Comparison of ENCODE assay signal across 21 cellular contexts in genomic region chr17:56047321-56047720, GRCh38.
"Had no signal": no experiment of that assay in that cellular context is flagged by ENCODE, and none has a peak within 500 bp of the region (broad histone marks: within the 10 kb centered on the region; RNA-seq: fewer than 3 reads in every experiment).

No MANE protein-coding gene starts in this region.

- H3K4me1 Mint-ChIP-seq: activated naive CD8-positive, alpha-beta T cell treated with anti-CD3 and anti-CD28 coated beads for 36 hours; activated T-helper 17 cell treated with anti-CD3 and anti-CD28 coated beads, Interleukin-2, amount 50 U/mL, for 72 hours; central memory CD8-positive, alpha-beta T cell; stimulated activated effector memory CD8-positive, alpha-beta T cell treated with anti-CD3 and anti-CD28 coated beads, Interleukin-12 subunit alpha, Interleukin-12 subunit beta, amount 100 ng/mL, for 72 hours; stimulated activated naive CD8-positive, alpha-beta T cell treated with anti-CD3 and anti-CD28 coated beads, Interleukin-15, amount 100 ng/mL, for 72 hours had no signal

- ATAC-seq: activated T-helper 17 cell treated with anti-CD3 and anti-CD28 coated beads, Interleukin-2, amount 50 U/mL, for 72 hours; left ventricle myocardium superior; right lobe of liver; stimulated activated effector memory CD8-positive, alpha-beta T cell treated with anti-CD3 and anti-CD28 coated beads, Interleukin-12 subunit alpha, Interleukin-12 subunit beta, amount 100 ng/mL, for 72 hours; stimulated activated naive CD8-positive, alpha-beta T cell treated with anti-CD3 and anti-CD28 coated beads, Interleukin-15, amount 100 ng/mL, for 72 hours; WTC11 had no signal

- H3K27ac Mint-ChIP-seq: activated naive CD8-positive, alpha-beta T cell treated with anti-CD3 and anti-CD28 coated beads for 36 hours; activated T-cell treated with anti-CD3 and anti-CD28 coated beads, Interleukin-2, amount 50 U/mL, for 24 hours; activated T-helper 17 cell treated with anti-CD3 and anti-CD28 coated beads, Interleukin-2, amount 50 U/mL, for 72 hours; stimulated activated effector memory CD8-positive, alpha-beta T cell treated with anti-CD3 and anti-CD28 coated beads, Interleukin-12 subunit alpha, Interleukin-12 subunit beta, amount 100 ng/mL, for 72 hours; stimulated activated naive CD8-positive, alpha-beta T cell treated with anti-CD3 and anti-CD28 coated beads, Interleukin-15, amount 100 ng/mL, for 72 hours; WTC11 had no signal

- H3K27ac ChIP-seq: dorsolateral prefrontal cortex, esophagus muscularis mucosa, parathyroid adenoma, right lobe of liver, skin epidermis, tibial nerve had no signal

- H3K36me3 Mint-ChIP-seq: activated naive CD8-positive, alpha-beta T cell treated with anti-CD3 and anti-CD28 coated beads for 36 hours; stimulated activated effector memory CD8-positive, alpha-beta T cell treated with anti-CD3 and anti-CD28 coated beads, Interleukin-12 subunit alpha, Interleukin-12 subunit beta, amount 100 ng/mL, for 72 hours; WTC11 had no signal

- H3K4me3 ChIP-seq: dorsolateral prefrontal cortex, esophagus muscularis mucosa, right lobe of liver, skin epidermis, tibial nerve had no signal

- H3K4me3 Mint-ChIP-seq: activated naive CD8-positive, alpha-beta T cell treated with anti-CD3 and anti-CD28 coated beads for 36 hours; activated T-cell treated with anti-CD3 and anti-CD28 coated beads, Interleukin-2, amount 50 U/mL, for 24 hours; activated T-helper 17 cell treated with anti-CD3 and anti-CD28 coated beads, Interleukin-2, amount 50 U/mL, for 72 hours; central memory CD8-positive, alpha-beta T cell; stimulated activated effector memory CD8-positive, alpha-beta T cell treated with anti-CD3 and anti-CD28 coated beads, Interleukin-12 subunit alpha, Interleukin-12 subunit beta, amount 100 ng/mL, for 72 hours; stimulated activated naive CD8-positive, alpha-beta T cell treated with anti-CD3 and anti-CD28 coated beads, Interleukin-15, amount 100 ng/mL, for 72 hours; WTC11 had no signal

- H3K9me3 Mint-ChIP-seq: activated naive CD8-positive, alpha-beta T cell treated with anti-CD3 and anti-CD28 coated beads for 36 hours; activated T-cell treated with anti-CD3 and anti-CD28 coated beads, Interleukin-2, amount 50 U/mL, for 24 hours; activated T-helper 17 cell treated with anti-CD3 and anti-CD28 coated beads, Interleukin-2, amount 50 U/mL, for 72 hours; central memory CD8-positive, alpha-beta T cell had no signal

- DNase-seq: activated CD8-positive, alpha-beta memory T cell treated with anti-CD3 and anti-CD28 coated beads for 24 hours; activated CD8-positive, alpha-beta memory T cell treated with anti-CD3 and anti-CD28 coated beads, Interleukin-2, amount 50 U/mL, for 4 hours; activated naive CD4-positive, alpha-beta T cell; activated naive CD8-positive, alpha-beta T cell treated with anti-CD3 and anti-CD28 coated beads for 36 hours; activated T-cell treated with anti-CD3 and anti-CD28 coated beads, Interleukin-2, amount 50 U/mL, for 24 hours; dorsolateral prefrontal cortex; left ventricle myocardium superior; mammary epithelial cell; nucleus accumbens; right lobe of liver; stimulated activated CD4-positive, alpha-beta T cell treated with anti-CD3 and anti-CD28 coated beads, Interleukin-2, amount 100 ng/mL, for 24 hours; stimulated activated naive CD8-positive, alpha-beta T cell treated with anti-CD3 and anti-CD28 coated beads, Interleukin-15, amount 100 ng/mL, for 72 hours; T-helper 9 cell had no signal
